In the genomic region with DNA sequence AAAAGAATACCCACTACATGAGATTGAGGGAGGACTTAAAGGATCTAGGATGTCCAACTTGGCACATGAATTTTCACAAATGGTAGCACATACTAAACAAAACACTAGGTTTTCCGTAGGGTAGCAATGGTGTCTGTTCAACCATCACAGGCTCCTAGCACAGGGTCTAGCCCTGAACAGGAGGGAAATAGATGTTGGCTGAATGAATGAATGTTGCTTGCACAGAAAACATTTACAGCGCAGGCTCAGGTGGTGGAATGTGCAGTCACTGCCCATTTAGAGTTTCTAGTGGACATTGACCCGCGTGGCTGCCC, we compare ENCODE assay signal across 8 cellular contexts. TPM values are rescaled to one million over a fixed set of nuclear protein-coding genes. Genes with fewer than 3 reads are reported as not detected.
DNase-seq lines count a peak whose midpoint lies in the region; ATAC-seq and TF ChIP-seq lines count a peak whose summit lies in the region.

No MANE protein-coding gene starts in this region.

- H3F3A ChIP-seq in PC-9 (ENCODE audit: insufficient read depth, low read depth) = peaks cover 20% of the 10 kb centered on the region

- no peak for TF ChIP-seq CTCF in HEK293 (tag by site-specific recombination; IDR thresholded peaks at IDR 0.05)
- TF ChIP-seq CTCF in PC-9 (conservative IDR thresholded peaks at IDR 0.05) = no peak
- TF ChIP-seq CTCF in fibroblast of mammary gland (conservative IDR thresholded peaks at IDR 0.05; ENCODE audit: control insufficient read depth, insufficient read depth, low read depth, low read length) = no peak
- TF ChIP-seq CTCF in spleen (IDR thresholded peaks at IDR 0.05 in 8 of 11, conservative IDR thresholded peaks at IDR 0.05 in 3 of 11) = no peak

- BruUV-seq in PC-9 (replicated peaks; lab: Mats Ljungman, UMichigan) = no TSS peak

- 1 to 5% (median 2%) methylated on average over 4 of the region's 4 CpGs for WGBS in spleen, 5 donors

- peaks cover 5% of the 10 kb centered on the region; the same call in 1 of the 2 replicates for H3K9me2 ChIP-seq in PC-9 (ENCODE audit: insufficient read depth)

- TF ChIP-seq POLR2A in spleen (IDR thresholded peaks at IDR 0.05) = no peak

- POLR2A ChIA-PET in HEK293 (lab: Yijun Ruan, JAX) (no interaction called here), PC-9 (lab: Charles Lee; ENCODE audit: unreplicated experiment) (no interaction called here)

- peaks cover 5% of the 10 kb centered on the region; the same call in 1 of the 2 replicates for H4K20me1 ChIP-seq in PC-9 (ENCODE audit: insufficient read depth)

- H3K27ac ChIP-seq in HEK293 (ENCODE audit: extremely low read depth, low read depth, low read length) (peak overlapping the region; percentile 59; the same call in 1 of the 2 replicates), PC-9 (no peak overlapping the region), spleen (peak overlapping the region; percentile 76 to 98 (median 94))

- peak; percentile 8 for ATAC-seq in GM18508 (IDR thresholded peaks at IDR 0.05; ENCODE audit: insufficient read depth, unreplicated experiment)

- H3K4me3 ChIP-seq in HEK293 (ENCODE audit: low read depth, low read length) = peak overlapping the region; percentile 79
- H3K4me3 ChIP-seq in PC-9 = peak overlapping the region; percentile 74
- peak overlapping the region; percentile 74 for H3K4me3 ChIP-seq in fibroblast of mammary gland (ENCODE audit: control insufficient read depth, low read depth, low read length)
- H3K4me3 ChIP-seq in spleen = peak overlapping the region; percentile 40 to 93 (median 78)

- H3K4me1 ChIP-seq in HEK293 (ENCODE audit: control insufficient read depth, insufficient read depth, low read length) = no peaks in the 10 kb centered on the region
- peaks cover 39% of the 10 kb centered on the region for H3K4me1 ChIP-seq in PC-9 (replicated peaks; ENCODE audit: insufficient read depth)
- H3K4me1 ChIP-seq in spleen = peaks cover 36 to 59% (median 44%) of the 10 kb centered on the region in 6 donors

- H3K36me3 ChIP-seq in HEK293 (ENCODE audit: control insufficient read depth in 2 of 2, insufficient read depth in 1 of 2, low read length in 2 of 2) (no peaks in the 10 kb centered on the region), PC-9 (ENCODE audit: low read depth) (no peaks in the 10 kb centered on the region), spleen (no peaks in the 10 kb centered on the region)

- no peaks in the 10 kb centered on the region for H3K27me3 ChIP-seq in PC-9 (ENCODE audit: insufficient read depth, low read depth)
- no peaks in the 10 kb centered on the region for H3K27me3 ChIP-seq in spleen (replicated peaks in 1 of 7)

- intact Hi-C loops in PC-9 (cut with micrococcal nuclease; ENCODE audit: unreplicated experiment) (loop anchor here (1.0 to 10.0 kb wide), 5 partner anchors 150 to 366 kb away; a partner anchor contains a TSS), spleen (cut with DNase I; ENCODE audit: low total_unique reads) (no loop called here)

- H3K9me3 ChIP-seq in HEK293 (ENCODE audit: control insufficient read depth, insufficient read depth, low read depth, low read length) = no peaks in the 10 kb centered on the region
- no peaks in the 10 kb centered on the region for H3K9me3 ChIP-seq in PC-9 (ENCODE audit: insufficient read depth, low read depth)
- H3K9me3 ChIP-seq in spleen = no peaks in the 10 kb centered on the region

- H3K4me2 ChIP-seq in PC-9 = peak overlapping the region; percentile 84

- peak overlapping the region; percentile 96 for H2AFZ ChIP-seq in PC-9

- H3K79me2 ChIP-seq in PC-9 (ENCODE audit: low read depth) = peaks cover 29% of the 10 kb centered on the region

- CTCF ChIA-PET in HEK293 (lab: Yijun Ruan, JAX) = interaction anchor here (1.2 kb wide), 1 partner anchor 150 kb away, joined by 3 read pairs; no protein-coding TSS in a partner anchor
- CTCF ChIA-PET in PC-9 (lab: Charles Lee) = no interaction called here

- DNase-seq in PC-9 = no peak
- DNase-seq in fibroblast of mammary gland (ENCODE audit: low read depth) = no peak
- no peak for DNase-seq in spleen
- no peak for DNase-seq in 8988T
- DNase-seq in inferior parietal cortex (ENCODE audit: extremely low spot score) = no peak
- no peak for DNase-seq in NCI-H2081 (lab: John Stamatoyannopoulos, UW)

TF ChIP-seq in HEK293, 187 proteins besides CTCF, POLR2A, EP300 and RAD21:
- no peak for TF ChIP-seq ZNF610 (tag by site-specific recombination; IDR thresholded peaks at IDR 0.05; ENCODE audit: borderline replicate concordance)
- TF ChIP-seq, protein P1, sequence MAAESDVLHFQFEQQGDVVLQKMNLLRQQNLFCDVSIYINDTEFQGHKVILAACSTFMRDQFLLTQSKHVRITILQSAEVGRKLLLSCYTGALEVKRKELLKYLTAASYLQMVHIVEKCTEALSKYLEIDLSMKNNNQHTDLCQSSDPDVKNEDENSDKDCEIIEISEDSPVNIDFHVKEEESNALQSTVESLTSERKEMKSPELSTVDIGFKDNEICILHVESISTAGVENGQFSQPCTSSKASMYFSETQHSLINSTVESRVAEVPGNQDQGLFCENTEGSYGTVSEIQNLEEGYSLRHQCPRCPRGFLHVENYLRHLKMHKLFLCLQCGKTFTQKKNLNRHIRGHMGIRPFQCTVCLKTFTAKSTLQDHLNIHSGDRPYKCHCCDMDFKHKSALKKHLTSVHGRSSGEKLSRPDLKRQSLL (tag by site-specific recombination; IDR thresholded peaks at IDR 0.05) = no peak
- TF ChIP-seq, protein P2, sequence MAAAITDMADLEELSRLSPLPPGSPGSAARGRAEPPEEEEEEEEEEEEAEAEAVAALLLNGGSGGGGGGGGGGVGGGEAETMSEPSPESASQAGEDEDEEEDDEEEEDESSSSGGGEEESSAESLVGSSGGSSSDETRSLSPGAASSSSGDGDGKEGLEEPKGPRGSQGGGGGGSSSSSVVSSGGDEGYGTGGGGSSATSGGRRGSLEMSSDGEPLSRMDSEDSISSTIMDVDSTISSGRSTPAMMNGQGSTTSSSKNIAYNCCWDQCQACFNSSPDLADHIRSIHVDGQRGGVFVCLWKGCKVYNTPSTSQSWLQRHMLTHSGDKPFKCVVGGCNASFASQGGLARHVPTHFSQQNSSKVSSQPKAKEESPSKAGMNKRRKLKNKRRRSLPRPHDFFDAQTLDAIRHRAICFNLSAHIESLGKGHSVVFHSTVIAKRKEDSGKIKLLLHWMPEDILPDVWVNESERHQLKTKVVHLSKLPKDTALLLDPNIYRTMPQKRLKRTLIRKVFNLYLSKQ (tag by site-specific recombination; IDR thresholded peaks at IDR 0.05; ENCODE audit: borderline replicate concordance) = no peak
- TF ChIP-seq, protein P3, sequence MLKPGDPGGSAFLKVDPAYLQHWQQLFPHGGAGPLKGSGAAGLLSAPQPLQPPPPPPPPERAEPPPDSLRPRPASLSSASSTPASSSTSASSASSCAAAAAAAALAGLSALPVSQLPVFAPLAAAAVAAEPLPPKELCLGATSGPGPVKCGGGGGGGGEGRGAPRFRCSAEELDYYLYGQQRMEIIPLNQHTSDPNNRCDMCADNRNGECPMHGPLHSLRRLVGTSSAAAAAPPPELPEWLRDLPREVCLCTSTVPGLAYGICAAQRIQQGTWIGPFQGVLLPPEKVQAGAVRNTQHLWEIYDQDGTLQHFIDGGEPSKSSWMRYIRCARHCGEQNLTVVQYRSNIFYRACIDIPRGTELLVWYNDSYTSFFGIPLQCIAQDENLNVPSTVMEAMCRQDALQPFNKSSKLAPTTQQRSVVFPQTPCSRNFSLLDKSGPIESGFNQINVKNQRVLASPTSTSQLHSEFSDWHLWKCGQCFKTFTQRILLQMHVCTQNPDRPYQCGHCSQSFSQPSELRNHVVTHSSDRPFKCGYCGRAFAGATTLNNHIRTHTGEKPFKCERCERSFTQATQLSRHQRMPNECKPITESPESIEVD (tag by site-specific recombination; IDR thresholded peaks at IDR 0.05) = no peak
- no peak for TF ChIP-seq ZSCAN16 (tag by site-specific recombination; IDR thresholded peaks at IDR 0.05)
- TF ChIP-seq, protein P4, sequence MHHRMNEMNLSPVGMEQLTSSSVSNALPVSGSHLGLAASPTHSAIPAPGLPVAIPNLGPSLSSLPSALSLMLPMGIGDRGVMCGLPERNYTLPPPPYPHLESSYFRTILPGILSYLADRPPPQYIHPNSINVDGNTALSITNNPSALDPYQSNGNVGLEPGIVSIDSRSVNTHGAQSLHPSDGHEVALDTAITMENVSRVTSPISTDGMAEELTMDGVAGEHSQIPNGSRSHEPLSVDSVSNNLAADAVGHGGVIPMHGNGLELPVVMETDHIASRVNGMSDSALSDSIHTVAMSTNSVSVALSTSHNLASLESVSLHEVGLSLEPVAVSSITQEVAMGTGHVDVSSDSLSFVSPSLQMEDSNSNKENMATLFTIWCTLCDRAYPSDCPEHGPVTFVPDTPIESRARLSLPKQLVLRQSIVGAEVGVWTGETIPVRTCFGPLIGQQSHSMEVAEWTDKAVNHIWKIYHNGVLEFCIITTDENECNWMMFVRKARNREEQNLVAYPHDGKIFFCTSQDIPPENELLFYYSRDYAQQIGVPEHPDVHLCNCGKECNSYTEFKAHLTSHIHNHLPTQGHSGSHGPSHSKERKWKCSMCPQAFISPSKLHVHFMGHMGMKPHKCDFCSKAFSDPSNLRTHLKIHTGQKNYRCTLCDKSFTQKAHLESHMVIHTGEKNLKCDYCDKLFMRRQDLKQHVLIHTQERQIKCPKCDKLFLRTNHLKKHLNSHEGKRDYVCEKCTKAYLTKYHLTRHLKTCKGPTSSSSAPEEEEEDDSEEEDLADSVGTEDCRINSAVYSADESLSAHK (tag by site-specific recombination; IDR thresholded peaks at IDR 0.05) = no peak
- TF ChIP-seq ZSCAN30 (tag by site-specific recombination; IDR thresholded peaks at IDR 0.05) = no peak

RNA-seq across cellular contexts. Expression of a gene that starts 1.9 kb away (rescaled TPM):
- 51.6 and 55.6 TPM in 2 replicates for total RNA-seq in PC-9 (2021)
- total RNA-seq in spleen = 100 to 1,000 TPM; 169 to 251 (median 217) TPM
- polyA plus RNA-seq in spleen = 10 to 100 TPM; 55.2 to 66.4 (median 61.3) TPM
